In genomic region chr11:93704237-93704636, GRCh38 we compare ENCODE assay signal across 1 cellular context.
TF ChIP-seq lines count a peak whose summit lies in the region.

No MANE protein-coding gene starts in this region.

TF ChIP-seq in HCT116, 20 proteins besides CTCF, POLR2A, EP300 and RAD21:
- TF ChIP-seq TCF7L2 (IDR thresholded peaks at IDR 0.05; ENCODE audit: borderline replicate concordance, extremely low read depth, insufficient read depth, insufficient read length) (no peak), MAX (IDR thresholded peaks at IDR 0.05) (no peak), CBX3 (IDR thresholded peaks at IDR 0.05; ENCODE audit: low read depth) (no peak), EZH2phosphoT487 (IDR thresholded peaks at IDR 0.05; ENCODE audit: borderline replicate concordance) (no peak), JUND (IDR thresholded peaks at IDR 0.05) (no peak), EZH2 (IDR thresholded peaks at IDR 0.05) (no peak), ZBTB33 (IDR thresholded peaks at IDR 0.05; ENCODE audit: extremely low read depth, insufficient replicate concordance, low read length) (no peak), YY1 (IDR thresholded peaks at IDR 0.05; ENCODE audit: extremely low read depth, insufficient replicate concordance, low read depth, low read length) (no peak), ZNF274 (IDR thresholded peaks at IDR 0.05; ENCODE audit: low read depth, low read length) (no peak), SIN3A (IDR thresholded peaks at IDR 0.05; ENCODE audit: low read depth) (no peak), ELF1 (IDR thresholded peaks at IDR 0.05; ENCODE audit: borderline replicate concordance, low read depth) (no peak), SRF (IDR thresholded peaks at IDR 0.05; ENCODE audit: low read depth) (no peak), FOSL1 (IDR thresholded peaks at IDR 0.05; ENCODE audit: low read depth) (no peak), ZFX (IDR thresholded peaks at IDR 0.05) (no peak), SP1 (IDR thresholded peaks at IDR 0.05; ENCODE audit: low read depth) (no peak), CEBPB (IDR thresholded peaks at IDR 0.05; ENCODE audit: low read depth) (no peak), POLR2AphosphoS5 (IDR thresholded peaks at IDR 0.05; ENCODE audit: low read depth, low read length) (no peak), REST (IDR thresholded peaks at IDR 0.05; ENCODE audit: low read depth) (no peak)
